13 cellular contexts compared by ENCODE assay signal in genomic region chr19:35736913-35737886, GRCh38. TPM values are rescaled to one million over a fixed set of nuclear protein-coding genes. Genes with fewer than 3 reads are reported as not detected.
DNase-seq lines count a peak whose midpoint lies in the region; ATAC-seq and TF ChIP-seq lines count a peak whose summit lies in the region.
"Had no signal": no experiment of that assay in that cellular context is flagged by ENCODE, and none has a peak within 500 bp of the region (broad histone marks: within the 10 kb centered on the region; RNA-seq: fewer than 3 reads in every experiment).

No MANE protein-coding gene starts in this region.

- peaks cover 4% of the 10 kb centered on the region for H3K27me3 Mint-ChIP-seq in neural crest cell (ENCODE audit: low read depth)

- H3K4me1 ChIP-seq in HCT116 (ENCODE audit: control insufficient read depth in 1 of 2, insufficient read depth in 2 of 2, low read length in 2 of 2) = peaks cover 15 to 16% of the 10 kb centered on the region in 2 experiments; a peak in 3 of 4 replicates

- CTCF ChIA-PET in HCT116 (lab: Charles Lee) = no interaction called here

- peaks cover 11% of the 10 kb centered on the region for H3K4me1 Mint-ChIP-seq in neural crest cell

- no peaks in the 10 kb centered on the region for H3K27me3 ChIP-seq in HCT116 (ENCODE audit: insufficient read depth, low read length)
- H3K27me3 ChIP-seq: testis had no signal

- no peak for TF ChIP-seq POLR2A in HCT116 (IDR thresholded peaks at IDR 0.05; ENCODE audit: borderline replicate concordance, extremely low read depth, insufficient read depth, insufficient read length)

- BruUV-seq in HCT116 (replicated peaks; lab: Mats Ljungman, UMichigan) = no TSS peak

- no peak overlapping the region for H3K4me2 ChIP-seq in HCT116 (ENCODE audit: low read length)

- TF ChIP-seq CTCF in HCT116 (IDR thresholded peaks at IDR 0.05 in 2 of 3, conservative IDR thresholded peaks at IDR 0.05 in 1 of 3; ENCODE audit: borderline replicate concordance in 1 of 3, insufficient read depth in 1 of 3, low read depth in 2 of 3, low read length in 2 of 3) (peak in 2 of 3 experiments; percentile 23 to 33; a peak in 2 of 6 replicates), neural crest cell (conservative IDR thresholded peaks at IDR 0.05) (peak; percentile 34)

- H4K20me1 ChIP-seq in HCT116 (ENCODE audit: insufficient read depth) = no peaks in the 10 kb centered on the region

- no peak for TF ChIP-seq RAD21 in HCT116 (IDR thresholded peaks at IDR 0.05; ENCODE audit: low read depth)

- H3K9me3 ChIP-seq in HCT116 (ENCODE audit: control insufficient read depth in 1 of 2, insufficient read depth in 1 of 2, low read depth in 1 of 2, low read length in 2 of 2) = no peaks in the 10 kb centered on the region
- H3K9me3 ChIP-seq: testis had no signal

- H3K9ac ChIP-seq in HCT116 (ENCODE audit: low read length) = no peak overlapping the region

- peak; percentile 61 for DNase-seq in DMS53 (lab: John Stamatoyannopoulos, UW)
- DNase-seq in DMS53 treated with DMSO at 0.1 percent for 48 hours (lab: John Stamatoyannopoulos, UW; ENCODE audit: unreplicated experiment) = no peak
- DNase-seq in HCT116 (ENCODE audit: low read depth, low spot score) = no peak
- no peak for DNase-seq in activated naive CD4-positive, alpha-beta T cell treated with anti-CD3 and anti-CD28 coated beads, Interleukin-2, amount 50 U/mL, for 72 hours (ENCODE audit: low spot score in 2 of 2)
- DNase-seq in neural crest cell (ENCODE audit: low read depth, low spot score) = no peak
- DNase-seq: 8988T, cortex of kidney, hypothalamus, NCI-H1105 treated with DMSO at 0.1 percent for 48 hours, testis had no signal

- H3K4me3 ChIP-seq in HCT116 (replicated peaks in 1 of 2; ENCODE audit: low read depth in 1 of 2, low read length in 2 of 2) = no peak overlapping the region
- H3K4me3 ChIP-seq: testis had no signal

- H3K27ac ChIP-seq in HCT116 (ENCODE audit: low read depth, low read length) = no peak overlapping the region
- H3K27ac ChIP-seq: testis had no signal

- no peaks in the 10 kb centered on the region for H3K9me2 ChIP-seq in HCT116 (ENCODE audit: insufficient read depth)

- no peaks in the 10 kb centered on the region for H3K9me3 Mint-ChIP-seq in activated naive CD4-positive, alpha-beta T cell treated with anti-CD3 and anti-CD28 coated beads, Interleukin-2, amount 50 U/mL, for 72 hours
- H3K9me3 Mint-ChIP-seq in neural crest cell = no peaks in the 10 kb centered on the region

- RAD21 ChIA-PET in HCT116 (lab: Charles Lee; ENCODE audit: low non-redundant PET in 1 of 2, low total read pairs in 2 of 2, uncharacterized antibody in 2 of 2, unreplicated experiment in 2 of 2) = no interaction called here

- intact Hi-C loops in HCT116 (cut with micrococcal nuclease) = no loop called here

- ATAC-seq in HCT116 = no peak
- no peak for ATAC-seq in activated naive CD4-positive, alpha-beta T cell treated with anti-CD3 and anti-CD28 coated beads, Interleukin-2, amount 50 U/mL, for 72 hours
- no peak for ATAC-seq in GM18868 (IDR thresholded peaks at IDR 0.05; ENCODE audit: unreplicated experiment)
- ATAC-seq in GM18517 (IDR thresholded peaks at IDR 0.05; ENCODE audit: unreplicated experiment) = no peak
- ATAC-seq in activated CD4-positive, CD25-positive, alpha-beta regulatory T cell treated with anti-CD3 and anti-CD28 coated beads, Interleukin-2, amount 50 U/mL, for 24 hours = no peak

- H3K79me2 ChIP-seq in HCT116 (ENCODE audit: insufficient read depth, low read length) = no peaks in the 10 kb centered on the region

- peaks cover 13 to 22% of the 10 kb centered on the region in 2 donors for H3K36me3 Mint-ChIP-seq in activated naive CD4-positive, alpha-beta T cell treated with anti-CD3 and anti-CD28 coated beads, Interleukin-2, amount 50 U/mL, for 72 hours
- H3K36me3 Mint-ChIP-seq in neural crest cell (ENCODE audit: low read depth) = peaks cover 9% of the 10 kb centered on the region

- H3K4me3 Mint-ChIP-seq in neural crest cell = peak overlapping the region; percentile 61

- POLR2A ChIA-PET in HCT116 (lab: Charles Lee) = interaction anchor here (1.9 kb wide), 1 partner anchor 11 kb away, joined by 5 read pairs; the partner anchor contains the start of gene LIN37

- H3K36me3 ChIP-seq in HCT116 (ENCODE audit: control insufficient read depth in 1 of 2, insufficient read depth in 2 of 2, low read length in 2 of 2) = peaks cover 21 to 32% of the 10 kb centered on the region in 2 experiments; a peak in 3 of 4 replicates

- no peak overlapping the region for H2AFZ ChIP-seq in HCT116 (ENCODE audit: low read depth, low read length, poor library complexity, severe bottlenecking)

- H3K27ac Mint-ChIP-seq in activated naive CD4-positive, alpha-beta T cell treated with anti-CD3 and anti-CD28 coated beads, Interleukin-2, amount 50 U/mL, for 72 hours = peak overlapping the region; percentile 69 to 93
- H3K27ac Mint-ChIP-seq in neural crest cell (ENCODE audit: unreplicated experiment) = no peak overlapping the region

TF ChIP-seq in HCT116, 20 proteins besides CTCF, POLR2A, EP300 and RAD21 (continues in another document):
- no peak for TF ChIP-seq ZNF274 (IDR thresholded peaks at IDR 0.05; ENCODE audit: low read depth, low read length)
- TF ChIP-seq FOSL1 (IDR thresholded peaks at IDR 0.05; ENCODE audit: low read depth) = no peak
- TF ChIP-seq SIN3A (IDR thresholded peaks at IDR 0.05; ENCODE audit: low read depth) = no peak
- no peak for TF ChIP-seq SRF (IDR thresholded peaks at IDR 0.05; ENCODE audit: low read depth)
- TF ChIP-seq CEBPB (IDR thresholded peaks at IDR 0.05; ENCODE audit: low read depth) = no peak
- no peak for TF ChIP-seq EGR1 (IDR thresholded peaks at IDR 0.05; ENCODE audit: low read depth)
- TF ChIP-seq EZH2 (IDR thresholded peaks at IDR 0.05) = no peak
- no peak for TF ChIP-seq ELF1 (IDR thresholded peaks at IDR 0.05; ENCODE audit: borderline replicate concordance, low read depth)
- no peak for TF ChIP-seq YY1 (IDR thresholded peaks at IDR 0.05; ENCODE audit: extremely low read depth, insufficient replicate concordance, low read depth, low read length)
- no peak for TF ChIP-seq JUND (IDR thresholded peaks at IDR 0.05)
- no peak for TF ChIP-seq ZBTB33 (IDR thresholded peaks at IDR 0.05; ENCODE audit: extremely low read depth, insufficient replicate concordance, low read length)
- no peak for TF ChIP-seq ZFX (IDR thresholded peaks at IDR 0.05)

RNA-seq across cellular contexts. Expression of gene IGFLR1, which starts 5.1 kb away (rescaled TPM):
- total RNA-seq in HCT116 (2021; ENCODE audit: unreplicated experiment) = 8.3 TPM
- 4.7 and 5.8 TPM in 2 replicates for polyA plus RNA-seq in HCT116 (2012)
- total RNA-seq in activated naive CD4-positive, alpha-beta T cell treated with anti-CD3 and anti-CD28 coated beads, Interleukin-2, amount 50 U/mL, for 72 hours = 100 to 1,000 TPM in 1 of 2 donors, 10 to 100 TPM in 1; 74.6 to 245 TPM
- total RNA-seq in neural crest cell = 4.2 and 6.3 TPM in 2 replicates

RNA-seq across cellular contexts. Expression of gene U2AF1L4, which starts 8.0 kb away (rescaled TPM):
- 15.6 TPM for total RNA-seq in HCT116 (2021; ENCODE audit: unreplicated experiment)
- polyA plus RNA-seq in HCT116 (2012) = 23.1 and 23.5 TPM in 2 replicates
- 10 to 100 TPM; 33.8 to 69.0 TPM for total RNA-seq in activated naive CD4-positive, alpha-beta T cell treated with anti-CD3 and anti-CD28 coated beads, Interleukin-2, amount 50 U/mL, for 72 hours
- 19.4 and 21.6 TPM in 2 replicates for total RNA-seq in neural crest cell

RNA-seq across cellular contexts. Expression of gene PSENEN, which starts 8.3 kb away (rescaled TPM):
- total RNA-seq in HCT116 (2021; ENCODE audit: unreplicated experiment) (55.3 TPM), neural crest cell (67.3 and 69.2 TPM in 2 replicates)
- polyA plus RNA-seq in HCT116 (2012) = 45.3 and 59.7 TPM in 2 replicates
- total RNA-seq in activated naive CD4-positive, alpha-beta T cell treated with anti-CD3 and anti-CD28 coated beads, Interleukin-2, amount 50 U/mL, for 72 hours = 10 to 100 TPM; 43.2 to 49.4 TPM

RNA-seq across cellular contexts. Expression of gene LIN37, which starts 11.2 kb away (rescaled TPM):
- total RNA-seq in HCT116 (2021; ENCODE audit: unreplicated experiment) = 10.1 TPM
- polyA plus RNA-seq in HCT116 (2012) = 17.7 and 18.5 TPM in 2 replicates
- total RNA-seq in activated naive CD4-positive, alpha-beta T cell treated with anti-CD3 and anti-CD28 coated beads, Interleukin-2, amount 50 U/mL, for 72 hours = 10 to 100 TPM; 11.2 to 25.0 TPM
- total RNA-seq in neural crest cell = 7.5 and 12.5 TPM in 2 replicates

RNA-seq across cellular contexts. Expression of gene KMT2B, which starts 19.4 kb away (rescaled TPM):
- 29.9 TPM for total RNA-seq in HCT116 (2021; ENCODE audit: unreplicated experiment)
- polyA plus RNA-seq in HCT116 (2012) = 33.4 and 34.0 TPM in 2 replicates
- 100 to 1,000 TPM in 1 of 2 donors, 10 to 100 TPM in 1; 54.6 to 200 TPM for total RNA-seq in activated naive CD4-positive, alpha-beta T cell treated with anti-CD3 and anti-CD28 coated beads, Interleukin-2, amount 50 U/mL, for 72 hours
- total RNA-seq in neural crest cell = 60.1 and 64.2 TPM in 2 replicates
